Comparison of ENCODE assay signal across 8 cellular contexts in genomic region chr2:24076849-24077534, GRCh38. TPM values are rescaled to one million over a fixed set of nuclear protein-coding genes. Genes with fewer than 3 reads are reported as not detected.
DNase-seq lines count a peak whose midpoint lies in the region; TF ChIP-seq lines count a peak whose summit lies in the region.

No MANE protein-coding gene starts in this region.

- no peak for TF ChIP-seq EP300 in transverse colon (IDR thresholded peaks at IDR 0.05; ENCODE audit: low read depth)

- H3K79me2 ChIP-seq in OCI-LY3 (ENCODE audit: low read length): peaks cover 19% of the 10 kb centered on the region

- peak overlapping the region; percentile 83 for H2BK15ac ChIP-seq in mesenchymal stem cell (ENCODE audit: low read depth, poor library complexity, severe bottlenecking)

- H2AFZ ChIP-seq in OCI-LY3 (ENCODE audit: low read depth, low read length) (peak overlapping the region; percentile 69), mesenchymal stem cell (ENCODE audit: low read depth, low read length) (peak overlapping the region; percentile 70)

- no peaks in the 10 kb centered on the region for H4K20me1 ChIP-seq in OCI-LY3 (ENCODE audit: insufficient read depth, low read length)

- DNase-seq in NCI-H2107 treated with DMSO at 0.1 percent for 48 hours (lab: John Stamatoyannopoulos, UW; ENCODE audit: unreplicated experiment): peak; percentile 12
- no peak for DNase-seq in NCI-H2107 (lab: John Stamatoyannopoulos, UW)
- no peak for DNase-seq in HFFc6
- no peak for DNase-seq in mesenchymal stem cell
- no peak for DNase-seq in transverse colon
- no peak for DNase-seq in mesenteric fat pad (ENCODE audit: low spot score)

- H2BK5ac ChIP-seq in mesenchymal stem cell (ENCODE audit: low read depth, low read length, poor library complexity, severe bottlenecking): peak overlapping the region; percentile 63

- 2% methylated on average over 39 of the region's 41 CpGs for WGBS in mesenchymal stem cell
- 1% methylated on average over 40 of the region's 41 CpGs; no CpG with 5 or more reads in 1 of the 2 donors for WGBS in transverse colon (ENCODE audit: low coverage in 1 of 2), 2 donors

- peak overlapping the region; percentile 62 for H3K4me2 ChIP-seq in OCI-LY3 (ENCODE audit: low read length)
- peak overlapping the region; percentile 90 for H3K4me2 ChIP-seq in mesenchymal stem cell (ENCODE audit: low read length, poor library complexity, severe bottlenecking)

- in situ Hi-C loops in transverse colon (cut with MboI; ENCODE audit: low pct_ligation_motif_present in 1 of 4, low pct_unique_long_range_greater_than_20kb in 1 of 4, low sequenced_read_pairs in 3 of 4): loop anchor here in 1 of 4 donors (10.0 kb wide), 1 partner anchor 152 kb away; the partner anchor contains the start of gene ATAD2B

- H3K27me3 ChIP-seq in OCI-LY3 (ENCODE audit: low read depth, low read length) (no peaks in the 10 kb centered on the region), mesenchymal stem cell (ENCODE audit: control insufficient read depth in 1 of 2, insufficient read depth in 1 of 2, low read length in 2 of 2) (no peaks in the 10 kb centered on the region), transverse colon (no peaks in the 10 kb centered on the region)

- TF ChIP-seq POLR2A in transverse colon (IDR thresholded peaks at IDR 0.05): peak; percentile 87

- peak overlapping the region in 1 of 2 experiments; percentile 71 for H2BK12ac ChIP-seq in mesenchymal stem cell (ENCODE audit: low read length in 2 of 2)

- H3K27ac Mint-ChIP-seq in HFFc6: peak overlapping the region; percentile 92
- peak overlapping the region; percentile 97 for H3K27ac Mint-ChIP-seq in dendritic cell treated with granulocyte-macrophage colony-stimulating factor and Interleukin-4, amounts not matched to agents 40 ng/mL and 50 ng/mL, for 4 days

- peaks cover 43% of the 10 kb centered on the region for H3K4me1 Mint-ChIP-seq in HFFc6 (ENCODE audit: low read depth)
- H3K4me1 Mint-ChIP-seq in dendritic cell treated with granulocyte-macrophage colony-stimulating factor and Interleukin-4, amounts not matched to agents 40 ng/mL and 50 ng/mL, for 4 days (ENCODE audit: low read depth): peaks cover 35% of the 10 kb centered on the region

- H3K4me3 Mint-ChIP-seq in HFFc6: peak overlapping the region; percentile 97
- peak overlapping the region; percentile 98 for H3K4me3 Mint-ChIP-seq in dendritic cell treated with granulocyte-macrophage colony-stimulating factor and Interleukin-4, amounts not matched to agents 40 ng/mL and 50 ng/mL, for 4 days

- peak overlapping the region; percentile 98 for H4K8ac ChIP-seq in mesenchymal stem cell (ENCODE audit: low read length)

- peak overlapping the region; percentile 77 to 93 for H3K4ac ChIP-seq in mesenchymal stem cell (ENCODE audit: low read depth in 1 of 2, low read length in 2 of 2)

- H3K36me3 Mint-ChIP-seq in HFFc6 (ENCODE audit: low read depth): peaks cover 35% of the 10 kb centered on the region
- H3K36me3 Mint-ChIP-seq in dendritic cell treated with granulocyte-macrophage colony-stimulating factor and Interleukin-4, amounts not matched to agents 40 ng/mL and 50 ng/mL, for 4 days (ENCODE audit: low read depth): peaks cover 80% of the 10 kb centered on the region

- TF ChIP-seq CTCF in HFFc6 (IDR thresholded peaks at IDR 0.05): no peak
- TF ChIP-seq CTCF in OCI-LY3 (IDR thresholded peaks at IDR 0.05; ENCODE audit: low read depth, low read length): no peak
- TF ChIP-seq CTCF in transverse colon (IDR thresholded peaks at IDR 0.05): no peak

- peak overlapping the region in 1 of 2 experiments; percentile 98 for H3K14ac ChIP-seq in mesenchymal stem cell (ENCODE audit: low read length in 2 of 2)

- H2BK120ac ChIP-seq in mesenchymal stem cell (ENCODE audit: low read depth, low read length): peak overlapping the region; percentile 74

- peak overlapping the region; percentile 95 for H4K91ac ChIP-seq in mesenchymal stem cell (ENCODE audit: low read length)

- H3K9me3 ChIP-seq in OCI-LY3 (ENCODE audit: insufficient read depth, low read length): no peaks in the 10 kb centered on the region
- no peaks in the 10 kb centered on the region for H3K9me3 ChIP-seq in mesenchymal stem cell (ENCODE audit: control insufficient read depth, low read length)
- no peaks in the 10 kb centered on the region for H3K9me3 ChIP-seq in transverse colon

- H3K18ac ChIP-seq in mesenchymal stem cell (ENCODE audit: low read depth in 1 of 2, low read length in 2 of 2): peak overlapping the region; percentile 83 to 96

- no peaks in the 10 kb centered on the region for H3K9me3 Mint-ChIP-seq in HFFc6
- no peaks in the 10 kb centered on the region for H3K9me3 Mint-ChIP-seq in dendritic cell treated with granulocyte-macrophage colony-stimulating factor and Interleukin-4, amounts not matched to agents 40 ng/mL and 50 ng/mL, for 4 days

- intact Hi-C loops in dendritic cell treated with granulocyte-macrophage colony-stimulating factor and Interleukin-4, amounts not matched to agents 40 ng/mL and 50 ng/mL, for 4 days (cut with micrococcal nuclease): loop anchor here (1.0 kb wide), 3 partner anchors 7 to 150 kb away; partner anchors contain the start of genes ATAD2B, TP53I3 and WDCP
- intact Hi-C loops in transverse colon (cut with DNase I; ENCODE audit: low total_unique reads): no loop called here

- no peaks in the 10 kb centered on the region; the same call in 1 of the 2 replicates for H3K27me3 Mint-ChIP-seq in HFFc6 (ENCODE audit: insufficient read depth)
- H3K27me3 Mint-ChIP-seq in dendritic cell treated with granulocyte-macrophage colony-stimulating factor and Interleukin-4, amounts not matched to agents 40 ng/mL and 50 ng/mL, for 4 days: no peaks in the 10 kb centered on the region

- H3K36me3 ChIP-seq in OCI-LY3 (replicated peaks; ENCODE audit: low read depth, low read length) (peaks cover 11% of the 10 kb centered on the region), mesenchymal stem cell (ENCODE audit: control insufficient read depth in 1 of 2, insufficient read depth in 2 of 2, low read depth in 1 of 2, low read length in 2 of 2) (peaks cover 16 to 54% of the 10 kb centered on the region in 2 experiments), transverse colon (peaks cover 0 to 18% (median 2%) of the 10 kb centered on the region in 4 donors)

- H2AK5ac ChIP-seq in mesenchymal stem cell (ENCODE audit: low read length, severe bottlenecking): peak overlapping the region; percentile 68

- no peak overlapping the region for H3K27ac ChIP-seq in OCI-LY3 (ENCODE audit: low read length)
- peak overlapping the region; percentile 64 for H3K27ac ChIP-seq in mesenchymal stem cell (ENCODE audit: low read length, poor library complexity, severe bottlenecking)
- peak overlapping the region; percentile 90 to 97 (median 93) for H3K27ac ChIP-seq in transverse colon

- H3K4me3 ChIP-seq in OCI-LY3 (ENCODE audit: low read length): peak overlapping the region; percentile 83
- peak overlapping the region; percentile 79 to 93 for H3K4me3 ChIP-seq in mesenchymal stem cell (ENCODE audit: insufficient read depth in 1 of 2, low read depth in 1 of 2, low read length in 2 of 2)
- H3K4me3 ChIP-seq in transverse colon: peak overlapping the region; percentile 55 to 62 (median 60)

- H3K23ac ChIP-seq in mesenchymal stem cell (ENCODE audit: low read length in 2 of 2): peak overlapping the region in 1 of 2 experiments; percentile 95

- peaks cover 11% of the 10 kb centered on the region for H3K4me1 ChIP-seq in OCI-LY3 (ENCODE audit: low read length)
- peaks cover 11% of the 10 kb centered on the region for H3K4me1 ChIP-seq in mesenchymal stem cell (ENCODE audit: control insufficient read depth, insufficient read depth, low read depth, low read length)
- peaks cover 9 to 31% (median 16%) of the 10 kb centered on the region in 4 donors for H3K4me1 ChIP-seq in transverse colon

- H3K9ac ChIP-seq in OCI-LY3 (ENCODE audit: low read length) (peak overlapping the region; percentile 63), mesenchymal stem cell (ENCODE audit: low read length) (peak overlapping the region; percentile 75)

- H3K79me1 ChIP-seq in mesenchymal stem cell (replicated peaks; ENCODE audit: low read length, poor library complexity, severe bottlenecking): peaks cover 19% of the 10 kb centered on the region

RNA-seq across cellular contexts. Expression of gene SF3B6, which starts 0.9 kb away (rescaled TPM):
- total RNA-seq in HFFc6 (2021; fragmentation: NEBNext Ultra II Directional; extraction: Animal tissue kit (Norgen Biotek cat#: 25700)): 100 to 1,000 TPM; 112 to 139 (median 126) TPM
- polyA plus RNA-seq in mesenchymal stem cell (2013, experiment 1 of 2): 211 TPM
- 225 TPM for polyA plus RNA-seq in mesenchymal stem cell (2013, experiment 2 of 2)
- 100 to 1,000 TPM in 1 of 4 donors, 10 to 100 TPM in 3; 17.3 to 104 (median 93.2) TPM for total RNA-seq in transverse colon
- 59.3 TPM for total RNA-seq in mesenteric fat pad

RNA-seq across cellular contexts. Expression of gene TP53I3, which starts 7.6 kb away (rescaled TPM):
- 10 to 100 TPM; 51.1 to 66.8 (median 61.4) TPM for total RNA-seq in HFFc6 (2021; fragmentation: NEBNext Ultra II Directional; extraction: Animal tissue kit (Norgen Biotek cat#: 25700))
- polyA plus RNA-seq in mesenchymal stem cell (2013, experiment 1 of 2): 41.1 TPM
- 39.5 TPM for polyA plus RNA-seq in mesenchymal stem cell (2013, experiment 2 of 2)
- total RNA-seq in transverse colon (100 to 1,000 TPM in 3 of 4 donors, 10 to 100 TPM in 1; 83.2 to 257 (median 128) TPM), mesenteric fat pad (12.0 TPM)

RNA-seq across cellular contexts. Expression of gene FKBP1B, which starts 27.5 kb away (rescaled TPM):
- 1 to 10 TPM; 4.0 to 6.9 (median 5.2) TPM for total RNA-seq in HFFc6 (2021; fragmentation: NEBNext Ultra II Directional; extraction: Animal tissue kit (Norgen Biotek cat#: 25700))
- polyA plus RNA-seq in mesenchymal stem cell (2013, experiment 1 of 2): 11.5 TPM
- 12.6 TPM for polyA plus RNA-seq in mesenchymal stem cell (2013, experiment 2 of 2)
- total RNA-seq in transverse colon (10 to 100 TPM in 1 of 4 donors, 1 to 10 TPM in 3; 6.0 to 27.3 (median 8.4) TPM), mesenteric fat pad (5.0 TPM)

RNA-seq across cellular contexts. Expression of gene WDCP, which starts 29.8 kb away (rescaled TPM):
- total RNA-seq in HFFc6 (2021; fragmentation: NEBNext Ultra II Directional; extraction: Animal tissue kit (Norgen Biotek cat#: 25700)): 10 to 100 TPM; 12.0 to 19.4 (median 13.5) TPM
- 5.7 TPM for polyA plus RNA-seq in mesenchymal stem cell (2013, experiment 1 of 2)
- polyA plus RNA-seq in mesenchymal stem cell (2013, experiment 2 of 2): 5.7 TPM
- total RNA-seq in transverse colon: 1 to 10 TPM; 1.5 to 4.0 (median 3.0) TPM
- 7.2 TPM for total RNA-seq in mesenteric fat pad

RNA-seq across cellular contexts. Expression of gene PFN4, which starts 46.1 kb away (rescaled TPM):
- 1 to 10 TPM in 1 of 6 experiments, under 1 TPM in 5; 0.64 to 1.1 (median 0.90) TPM for total RNA-seq in HFFc6 (2021; fragmentation: NEBNext Ultra II Directional; extraction: Animal tissue kit (Norgen Biotek cat#: 25700))
- 0.55 TPM for polyA plus RNA-seq in mesenchymal stem cell (2013, experiment 1 of 2)
- polyA plus RNA-seq in mesenchymal stem cell (2013, experiment 2 of 2): 0.42 TPM
- under 1 TPM in 1 of 4 donors, not detected in 3; 0.80 TPM for total RNA-seq in transverse colon
- not detected for total RNA-seq in mesenteric fat pad
